Comparison of ENCODE assay signal across 8 cellular contexts in genomic region chr12:41932028-41932427, GRCh38.
DNase-seq lines count a peak whose midpoint lies in the region; ATAC-seq and TF ChIP-seq lines count a peak whose summit lies in the region.

No MANE protein-coding gene starts in this region.

- WGBS in prostate gland, result 69% methylated on average over 11 of the region's 11 CpGs

- H3K27me3 ChIP-seq in BLaER1 treated with 17β-estradiol and CSF1 and Interleukin-3, amounts not matched to agents 10 nM and 100 nM, result peaks cover 0 to 7% (median 0%) of the 10 kb centered on the region in 11 experiments; a peak in 3 of 22 replicates
- no peaks in the 10 kb centered on the region for H3K27me3 ChIP-seq in PC-9 (ENCODE audit: insufficient read depth, low read depth)
- no peaks in the 10 kb centered on the region for H3K27me3 ChIP-seq in prostate gland (replicated peaks; ENCODE audit: insufficient read depth)

- TF ChIP-seq CTCF in PC-9 (conservative IDR thresholded peaks at IDR 0.05), result no peak
- no peak for TF ChIP-seq CTCF in foreskin fibroblast (IDR thresholded peaks at IDR 0.05; ENCODE audit: low read depth, low read length)
- no peak for TF ChIP-seq CTCF in prostate gland (IDR thresholded peaks at IDR 0.05)

- no peak for TF ChIP-seq POLR2A in prostate gland (IDR thresholded peaks at IDR 0.05)

- peak overlapping the region; percentile 38 to 72 (median 56); a peak in 18 of 22 replicates for H3K4me2 ChIP-seq in BLaER1 treated with 17β-estradiol and CSF1 and Interleukin-3, amounts not matched to agents 10 nM and 100 nM
- H3K4me2 ChIP-seq in PC-9, result 0 out of 2 replicates have a peak overlapping the region, but pooled peaks have one; percentile 34

- no peak for DNase-seq in PC-9
- DNase-seq in foreskin fibroblast, result no peak
- DNase-seq in prostate gland (ENCODE audit: low spot score), result no peak
- no peak for DNase-seq in foreskin melanocyte
- DNase-seq in KBM-7, result no peak

- no peaks in the 10 kb centered on the region for H4K20me1 ChIP-seq in BLaER1 treated with 17β-estradiol and CSF1 and Interleukin-3, amounts not matched to agents 10 nM and 100 nM
- no peaks in the 10 kb centered on the region for H4K20me1 ChIP-seq in PC-9 (ENCODE audit: insufficient read depth)

- CTCF ChIA-PET in PC-9 (lab: Charles Lee), result no interaction called here

- H3K27ac ChIP-seq in BLaER1 treated with 17β-estradiol and CSF1 and Interleukin-3, amounts not matched to agents 10 nM and 100 nM, result peak overlapping the region in 3 of 11 experiments; percentile 18 to 25 (median 25); a peak in 2 of 22 replicates
- H3K27ac ChIP-seq in PC-9 (no peak overlapping the region), prostate gland (no peak overlapping the region)

- H3K9me2 ChIP-seq in PC-9 (ENCODE audit: insufficient read depth), result no peaks in the 10 kb centered on the region

- H3F3A ChIP-seq in PC-9 (ENCODE audit: insufficient read depth, low read depth), result no peaks in the 10 kb centered on the region

- BruUV-seq in PC-9 (replicated peaks; lab: Mats Ljungman, UMichigan), result no TSS peak

- no peak overlapping the region; a peak in 1 of 22 replicates for H3K9ac ChIP-seq in BLaER1 treated with 17β-estradiol and CSF1 and Interleukin-3, amounts not matched to agents 10 nM and 100 nM

- POLR2A ChIA-PET in PC-9 (lab: Charles Lee; ENCODE audit: unreplicated experiment), result no interaction called here

- no peaks in the 10 kb centered on the region for H3K79me2 ChIP-seq in PC-9 (ENCODE audit: low read depth)

- intact Hi-C loops in PC-9 (cut with micrococcal nuclease; ENCODE audit: unreplicated experiment) (no loop called here), prostate gland (cut with DNase I) (no loop called here)

- ATAC-seq in HG02642 (IDR thresholded peaks at IDR 0.05; ENCODE audit: poor library complexity, unreplicated experiment), result no peak
- ATAC-seq in HG02678 (IDR thresholded peaks at IDR 0.05; ENCODE audit: unreplicated experiment), result no peak

- H3K36me3 ChIP-seq in BLaER1 treated with 17β-estradiol and CSF1 and Interleukin-3, amounts not matched to agents 10 nM and 100 nM, result no peaks in the 10 kb centered on the region
- H3K36me3 ChIP-seq in PC-9 (ENCODE audit: low read depth), result no peaks in the 10 kb centered on the region
- H3K36me3 ChIP-seq in prostate gland, result no peaks in the 10 kb centered on the region

- H3K9me3 ChIP-seq in BLaER1 treated with 17β-estradiol and CSF1 and Interleukin-3, amounts not matched to agents 10 nM and 100 nM (replicated peaks in 1 of 11), result peaks cover 0 to 14% (median 6%) of the 10 kb centered on the region in 11 experiments; a peak in 8 of 22 replicates
- no peaks in the 10 kb centered on the region for H3K9me3 ChIP-seq in PC-9 (ENCODE audit: insufficient read depth, low read depth)
- no peaks in the 10 kb centered on the region for H3K9me3 ChIP-seq in prostate gland

- H2AFZ ChIP-seq in PC-9, result no peak overlapping the region

- peak overlapping the region in 8 of 10 experiments; percentile 21 to 49 (median 41); a peak in 11 of 20 replicates for H3K4me3 ChIP-seq in BLaER1 treated with 17β-estradiol and CSF1 and Interleukin-3, amounts not matched to agents 10 nM and 100 nM
- H3K4me3 ChIP-seq in PC-9 (no peak overlapping the region), foreskin fibroblast (ENCODE audit: low read depth in 1 of 2, low read length in 2 of 2) (peak overlapping the region; percentile 35 to 59), prostate gland (peak overlapping the region; percentile 22 to 24)

- in situ Hi-C loops in KBM-7 (cut with MboI; ENCODE audit: low pct_unique_long_range_greater_than_20kb, low sequenced_read_pairs), result no loop called here

- H3K4me1 ChIP-seq in BLaER1 treated with 17β-estradiol and CSF1 and Interleukin-3, amounts not matched to agents 10 nM and 100 nM, result peaks cover 0 to 17% (median 0%) of the 10 kb centered on the region in 10 experiments; a peak in 4 of 20 replicates
- H3K4me1 ChIP-seq in PC-9 (replicated peaks; ENCODE audit: insufficient read depth), result no peaks in the 10 kb centered on the region
- H3K4me1 ChIP-seq in prostate gland (replicated peaks), result no peaks in the 10 kb centered on the region
